27 cellular contexts compared by ENCODE assay signal in genomic region chr14:69432364-69432763, GRCh38. TPM values are rescaled to one million over a fixed set of nuclear protein-coding genes. Genes with fewer than 3 reads are reported as not detected.
"Had no signal": no experiment of that assay in that cellular context is flagged by ENCODE, and none has a peak within 500 bp of the region (broad histone marks: within the 10 kb centered on the region; RNA-seq: fewer than 3 reads in every experiment).

No MANE protein-coding gene starts in this region.

- H3K4me2 ChIP-seq: KMS-11, SK-N-SH had no signal

- H3K9me3 ChIP-seq: SK-N-SH had no signal

- H3K9ac ChIP-seq: KMS-11, SK-N-SH had no signal

- H3K27ac ChIP-seq: KMS-11, RWPE1 had no signal

- DNase-seq: Kasumi-1, MV-4-11, NCI-H1048, NCI-H1105, NCI-H1417, NCI-H1436 treated with DMSO at 0.1 percent for 48 hours, NCI-H1694 treated with DMSO at 0.1 percent for 48 hours, NCI-H1930, NCI-H2081, NCI-H2107, NCI-H2227 treated with DMSO at 0.1 percent for 48 hours, NCI-H524, NCI-H526 treated with DMSO at 0.1 percent for 48 hours, NCI-H774, PC-3, SHP77, SK-N-SH, SW 1271, T-cell had no signal

- H3K4me3 ChIP-seq: K562 had no signal

- ATAC-seq: K562, Panc1, PC-3, T-cell had no signal

RNA-seq across cellular contexts. Expression of gene PLEKHD1, which starts 52.2 kb away (rescaled TPM):
- total RNA-seq: HT-29, K562, MCF 10A, NCI-H460, SK-MEL-5 had no signal
- polyA plus RNA-seq: K562 had no signal
